ENCODE assay signal across 17 cellular contexts in genomic region chr14:105881021-105881930, GRCh38.
A peak's percentile ranks its signal among the peaks of the same experiment; 100 is the strongest.
DNase-seq lines count a peak whose midpoint lies in the region; TF ChIP-seq lines count a peak whose summit lies in the region.
"Had no signal": no experiment of that assay in that cellular context is flagged by ENCODE, and none has a peak within 500 bp of the region (broad histone marks: within the 10 kb centered on the region; RNA-seq: fewer than 3 reads in every experiment).

No MANE protein-coding gene starts in this region.

- H3K4me3 ChIP-seq in BE2C (ENCODE audit: low read depth, low read length) (no peak overlapping the region), ovary (no peak overlapping the region)
- H3K4me3 ChIP-seq: ascending aorta, lung, skin epidermis had no signal

- H3K4me1 Mint-ChIP-seq in glutamatergic neuron (ENCODE audit: low read depth, unreplicated experiment): no peaks in the 10 kb centered on the region

- H3K27ac Mint-ChIP-seq in glutamatergic neuron (ENCODE audit: unreplicated experiment): no peak overlapping the region
- H3K27ac Mint-ChIP-seq: stimulated activated naive CD8-positive, alpha-beta T cell treated with anti-CD3 and anti-CD28 coated beads, Interleukin-15, Interleukin-2, amounts not matched to agents 100 ng/mL and 50 ng/mL, for 24 hours had no signal

- TF ChIP-seq POLR2A in ovary (IDR thresholded peaks at IDR 0.05) (no peak), erythroblast (IDR thresholded peaks at IDR 0.05; ENCODE audit: low read length) (no peak)

- WGBS in ovary, 3 donors: 72 to 84% (median 79%) methylated on average over 17 to 18 of the region's 18 CpGs

- H3K36me3 Mint-ChIP-seq in glutamatergic neuron (ENCODE audit: unreplicated experiment): peaks cover 4% of the 10 kb centered on the region

- H3K9me3 ChIP-seq in BE2C (no peaks in the 10 kb centered on the region), ovary (no peaks in the 10 kb centered on the region)
- H3K9me3 ChIP-seq: ascending aorta had no signal

- no peaks in the 10 kb centered on the region for H3K36me3 ChIP-seq in BE2C
- H3K36me3 ChIP-seq in ovary: no peaks in the 10 kb centered on the region
- H3K36me3 ChIP-seq: ascending aorta had no signal

- intact Hi-C loops in ovary (cut with DNase I): loop anchor here in 1 of 4 donors (1.0 kb wide), 1 partner anchor 28 kb away; no protein-coding TSS in a partner anchor

- H3K4me1 ChIP-seq in BE2C (peaks cover 13% of the 10 kb centered on the region), ovary (ENCODE audit: insufficient read depth) (no peaks in the 10 kb centered on the region)
- H3K4me1 ChIP-seq: ascending aorta had no signal

- DNase-seq in BE2C: peak; percentile 7
- peak; percentile 2 for DNase-seq in GM10266 (ENCODE audit: extremely low spot score)
- DNase-seq in glutamatergic neuron: peak; percentile 1
- peak in 4 of 5 donors; percentile 4 to 14 (median 8) for DNase-seq in ovary
- DNase-seq in NCI-H1048 (lab: John Stamatoyannopoulos, UW): no peak
- no peak for DNase-seq in erythroblast (lab: John Stamatoyannopoulos, UW)
- DNase-seq in NCI-H2029 (lab: John Stamatoyannopoulos, UW): no peak
- DNase-seq: dermis blood vessel endothelial cell, DMS153, H7, hypothalamus, IMR-90, NCI-H226 had no signal

- no peak for TF ChIP-seq EP300 in ovary (IDR thresholded peaks at IDR 0.05)

- H3K27me3 Mint-ChIP-seq in glutamatergic neuron (ENCODE audit: unreplicated experiment): peaks cover 2% of the 10 kb centered on the region
- H3K27me3 Mint-ChIP-seq: stimulated activated naive CD8-positive, alpha-beta T cell treated with anti-CD3 and anti-CD28 coated beads, Interleukin-15, Interleukin-2, amounts not matched to agents 100 ng/mL and 50 ng/mL, for 24 hours had no signal

- H3K27me3 ChIP-seq in BE2C (no peaks in the 10 kb centered on the region), ovary (no peaks in the 10 kb centered on the region)
- H3K27me3 ChIP-seq: ascending aorta had no signal

- H3K4me3 Mint-ChIP-seq in glutamatergic neuron (ENCODE audit: unreplicated experiment): no peak overlapping the region
- H3K4me3 Mint-ChIP-seq: stimulated activated naive CD8-positive, alpha-beta T cell treated with anti-CD3 and anti-CD28 coated beads, Interleukin-15, Interleukin-2, amounts not matched to agents 100 ng/mL and 50 ng/mL, for 24 hours had no signal

- TF ChIP-seq CTCF in BE2C (IDR thresholded peaks at IDR 0.05; ENCODE audit: low read depth, low read length): no peak
- TF ChIP-seq CTCF in GM10266 (IDR thresholded peaks at IDR 0.05; ENCODE audit: control insufficient read depth, insufficient read depth, low read depth, missing control alignments): no peak
- no peak for TF ChIP-seq CTCF in glutamatergic neuron (IDR thresholded peaks at IDR 0.05; ENCODE audit: partially characterized antibody, unreplicated experiment)
- no peak for TF ChIP-seq CTCF in ovary (IDR thresholded peaks at IDR 0.05)

- no peak overlapping the region for H3K27ac ChIP-seq in ovary
- H3K27ac ChIP-seq: ascending aorta, skin epidermis had no signal

- H3K9me3 Mint-ChIP-seq in glutamatergic neuron (ENCODE audit: unreplicated experiment): peaks cover 11% of the 10 kb centered on the region
- H3K9me3 Mint-ChIP-seq: stimulated activated naive CD8-positive, alpha-beta T cell treated with anti-CD3 and anti-CD28 coated beads, Interleukin-15, Interleukin-2, amounts not matched to agents 100 ng/mL and 50 ng/mL, for 24 hours had no signal

Comparison
In these comparisons a context has a peak if more than half of its experiments do, and no peak if none do; other contexts are left out.
1. DNase-seq: peak in BE2C (single experiment), GM10266 (single experiment), glutamatergic neuron (single experiment) and ovary (4 of 5); none in NCI-H1048 (single experiment), erythroblast (0 of 2) and NCI-H2029 (single experiment).